In the genomic region with DNA sequence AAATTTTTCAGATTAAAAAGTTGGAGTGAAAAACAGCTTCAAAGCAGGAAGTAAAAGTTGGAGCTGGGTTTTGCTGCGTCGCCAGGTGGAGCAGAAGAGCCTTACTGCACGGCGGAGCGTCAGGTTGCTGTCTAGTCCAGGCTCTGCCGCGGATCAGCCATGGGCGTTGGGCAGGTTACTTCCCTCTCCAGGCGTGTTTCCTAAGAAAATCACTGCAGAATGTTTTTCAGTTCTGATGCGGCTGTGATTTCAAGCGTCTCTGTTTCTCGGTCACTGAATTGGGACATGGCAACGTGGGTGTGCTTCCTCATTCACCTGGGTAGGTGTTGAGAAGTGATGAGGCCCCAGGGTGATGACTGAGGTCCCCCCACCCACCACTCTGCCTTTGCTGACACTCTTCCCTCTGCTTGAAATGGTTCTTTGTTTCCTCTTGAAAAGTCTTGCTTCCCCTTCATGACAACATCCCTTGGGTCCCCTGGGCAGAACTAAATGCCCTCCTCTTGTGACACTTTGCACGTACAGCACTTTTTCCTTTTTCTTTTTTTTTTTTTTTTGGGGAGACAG, we compare ENCODE assay signal across 8 cellular contexts. TPM values are rescaled to one million over a fixed set of nuclear protein-coding genes. Genes with fewer than 3 reads are reported as not detected.
A peak's percentile ranks its signal among the peaks of the same experiment; 100 is the strongest.
DNase-seq lines count a peak whose midpoint lies in the region; ATAC-seq and TF ChIP-seq lines count a peak whose summit lies in the region.

No MANE protein-coding gene starts in this region.

- no peaks in the 10 kb centered on the region for H3K27me3 ChIP-seq in dorsolateral prefrontal cortex

- ATAC-seq in left lobe of liver (peak; percentile 12), GM19035 (IDR thresholded peaks at IDR 0.05; ENCODE audit: unreplicated experiment) (no peak)

- peak; percentile 75 for TF ChIP-seq CTCF in GM12872 (IDR thresholded peaks at IDR 0.05; ENCODE audit: insufficient read depth, low read depth, low read length)
- peak in 3 of 56 donors; percentile 12 to 27 (median 12) for TF ChIP-seq CTCF in dorsolateral prefrontal cortex (IDR thresholded peaks at IDR 0.05 in 54 of 56, conservative IDR thresholded peaks at IDR 0.05 in 2 of 56; ENCODE audit: low read depth in 1 of 56, partially characterized antibody in 56 of 56)

- DNase-seq in HPDE6-E6E7 (ENCODE audit: extremely low spot score) (peak; percentile 75), left lobe of liver (ENCODE audit: low spot score) (no peak), dorsolateral prefrontal cortex (no peak), retina (no peak), NCI-H2196 treated with DMSO at 0.1 percent for 48 hours (lab: John Stamatoyannopoulos, UW; ENCODE audit: unreplicated experiment) (no peak)
- peak; percentile 59 for DNase-seq in activated CD8-positive, alpha-beta memory T cell treated with anti-CD3 and anti-CD28 coated beads, Interleukin-2, amount 50 U/mL, for 4 hours

- intact Hi-C loops in dorsolateral prefrontal cortex (cut with DNase I), result no loop called here

- H3K4me3 ChIP-seq in dorsolateral prefrontal cortex, result no peak overlapping the region

- H3K27ac ChIP-seq in dorsolateral prefrontal cortex, result peak overlapping the region in 6 of 59 donors; percentile 3 to 63 (median 34)

RNA-seq across cellular contexts. Expression of gene EVL, which starts 7.6 kb away (rescaled TPM):
- 76.2 TPM for total RNA-seq in left lobe of liver
- 100 to 1,000 TPM; 166 to 443 (median 325) TPM for total RNA-seq in dorsolateral prefrontal cortex

Comparison
In these comparisons a context has a peak if more than half of its experiments do, and no peak if none do; other contexts are left out.
1. DNase-seq: peak in HPDE6-E6E7 (single experiment) and activated CD8-positive, alpha-beta memory T cell treated with anti-CD3 and anti-CD28 coated beads, Interleukin-2, amount 50 U/mL, for 4 hours (single experiment); none in left lobe of liver (single experiment), dorsolateral prefrontal cortex (0 of 10), retina (single experiment) and NCI-H2196 treated with DMSO at 0.1 percent for 48 hours (single experiment).